22 cellular contexts compared by ENCODE assay signal in the genomic region with DNA sequence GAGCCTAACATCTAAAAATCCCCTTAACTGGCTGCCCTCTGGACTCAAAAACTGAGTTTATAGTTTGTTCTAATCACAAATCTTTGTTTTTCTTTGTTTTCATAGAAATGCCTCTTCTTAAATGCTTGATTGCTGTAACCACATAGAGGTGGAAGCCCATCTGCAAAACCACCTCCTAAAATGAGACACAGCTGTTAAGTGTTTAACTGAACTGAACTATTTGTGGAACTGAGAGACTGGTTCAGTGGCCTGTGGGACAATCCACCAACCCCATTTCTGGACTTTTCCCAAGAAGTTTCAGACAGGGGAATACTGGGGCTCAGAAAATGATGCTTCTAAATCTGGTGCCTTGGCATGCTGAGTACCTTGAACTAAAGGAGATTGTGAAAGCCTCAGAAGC.
"Had no signal": no experiment of that assay in that cellular context is flagged by ENCODE, and none has a peak within 500 bp of the region (broad histone marks: within the 10 kb centered on the region; RNA-seq: fewer than 3 reads in every experiment).

No MANE protein-coding gene starts in this region.

- ATAC-seq: effector memory CD8-positive, alpha-beta T cell; gastroesophageal sphincter; left lung; stimulated activated naive CD8-positive, alpha-beta T cell treated with anti-CD3 and anti-CD28 coated beads, Interleukin-15, Interleukin-2, amounts not matched to agents 100 U/mL and 50 U/mL, for 24 hours; upper lobe of right lung had no signal

- H3K27me3 Mint-ChIP-seq: naive B cell had no signal

- H3K27ac Mint-ChIP-seq: effector memory CD8-positive, alpha-beta T cell had no signal

- FAIRE-seq: small intestine had no signal

- H3K9me3 ChIP-seq: neutrophil, ovary, right atrium auricular region, sigmoid colon, tibial artery, upper lobe of right lung, vagina had no signal

- DNase-seq: effector memory CD8-positive, alpha-beta T cell; foreskin fibroblast; glutamatergic neuron; islet precursor cell; left lung; mesenchymal stem cell; midbrain; naive B cell; ovary; sigmoid colon; small intestine; stimulated activated CD4-positive, alpha-beta T cell treated with anti-CD3 and anti-CD28 coated beads, Interleukin-12 subunit alpha, Interleukin-12 subunit beta, amount 100 ng/mL, for 4 hours; stimulated activated naive CD8-positive, alpha-beta T cell treated with anti-CD3 and anti-CD28 coated beads, Interleukin-15, Interleukin-2, amounts not matched to agents 100 U/mL and 50 U/mL, for 24 hours; tibial artery; upper lobe of right lung had no signal

- H3K4me3 Mint-ChIP-seq: effector memory CD8-positive, alpha-beta T cell; naive B cell had no signal

- H3K4me1 Mint-ChIP-seq: naive B cell had no signal

- H3K27me3 ChIP-seq: esophagus muscularis mucosa, gastroesophageal sphincter, left lung, neutrophil, ovary, right atrium auricular region, sigmoid colon, tibial artery, vagina had no signal

- H3K4me1 ChIP-seq: esophagus muscularis mucosa, gastroesophageal sphincter, left lung, right atrium auricular region, sigmoid colon, tibial artery, upper lobe of right lung, vagina had no signal

- H3K36me3 ChIP-seq: esophagus muscularis mucosa, gastroesophageal sphincter, left lung, neutrophil, ovary, right atrium auricular region, sigmoid colon, tibial artery, upper lobe of right lung, vagina had no signal

- H3K4me3 ChIP-seq: esophagus muscularis mucosa, gastroesophageal sphincter, left lung, lung, ovary, right atrium auricular region, sigmoid colon, tibial artery, upper lobe of right lung, vagina had no signal

- H3K27ac ChIP-seq: epithelial cell of prostate, esophagus muscularis mucosa, gastroesophageal sphincter, left lung, neutrophil, ovary, right atrium auricular region, sigmoid colon, tibial artery, upper lobe of right lung, vagina had no signal
